13 cellular contexts compared by ENCODE assay signal in genomic region chr6:41053056-41053455, GRCh38. TPM values are rescaled to one million over a fixed set of nuclear protein-coding genes. Genes with fewer than 3 reads are reported as not detected.
A peak's percentile ranks its signal among the peaks of the same experiment; 100 is the strongest.
DNase-seq lines count a peak whose midpoint lies in the region; ATAC-seq and TF ChIP-seq lines count a peak whose summit lies in the region.
"Had no signal": no experiment of that assay in that cellular context is flagged by ENCODE, and none has a peak within 500 bp of the region (broad histone marks: within the 10 kb centered on the region; RNA-seq: fewer than 3 reads in every experiment).

APOBEC2 (plus strand) TSS chr6:41053202; CDS start chr6:41053348, 146 bp downstream.

- no peaks in the 10 kb centered on the region for H3K9me3 Mint-ChIP-seq in CD8-positive, alpha-beta T cell
- no peaks in the 10 kb centered on the region for H3K9me3 Mint-ChIP-seq in central memory CD8-positive, alpha-beta T cell
- no peaks in the 10 kb centered on the region for H3K9me3 Mint-ChIP-seq in natural killer cell

- no peaks in the 10 kb centered on the region for H3K27me3 ChIP-seq in CD8-positive, alpha-beta T cell (ENCODE audit: insufficient read depth, low read length)

- H3K4me1 ChIP-seq in CD8-positive, alpha-beta T cell (ENCODE audit: insufficient read depth, low read length) = peaks cover 15% of the 10 kb centered on the region

- peak within 1 kb of the TSS; percentile 53 for H3K27ac Mint-ChIP-seq in CD8-positive, alpha-beta T cell
- peak within 1 kb of the TSS; percentile 11 for H3K27ac Mint-ChIP-seq in central memory CD8-positive, alpha-beta T cell (ENCODE audit: low read depth)
- H3K27ac Mint-ChIP-seq in natural killer cell = peak within 1 kb of the TSS; percentile 2 to 67

- intact Hi-C loops in CD8-positive, alpha-beta T cell (cut with DNase I, micrococcal nuclease) = no loop called here
- intact Hi-C loops in natural killer cell (cut with micrococcal nuclease) = no loop called here

- H3K4me3 Mint-ChIP-seq in CD8-positive, alpha-beta T cell = peak within 1 kb of the TSS; percentile 9
- H3K4me3 Mint-ChIP-seq in central memory CD8-positive, alpha-beta T cell = no peak within 1 kb of the TSS
- no peak within 1 kb of the TSS for H3K4me3 Mint-ChIP-seq in natural killer cell

- H3K4me3 ChIP-seq in CD8-positive, alpha-beta T cell (ENCODE audit: low read depth, low read length) = no peak within 1 kb of the TSS

- CTCF ChIA-PET in CD8-positive, alpha-beta T cell (lab: Charles Lee) = interaction anchor here (1.5 to 4.2 kb wide), 2 partner anchors 13 to 25 kb away, joined by 4 to 19 read pairs; partner anchors contain the start of gene UNC5CL

- H3K27me3 Mint-ChIP-seq in CD8-positive, alpha-beta T cell (ENCODE audit: low read depth) = no peaks in the 10 kb centered on the region
- H3K27me3 Mint-ChIP-seq in central memory CD8-positive, alpha-beta T cell = no peaks in the 10 kb centered on the region
- H3K27me3 Mint-ChIP-seq in natural killer cell (ENCODE audit: low read depth in 2 of 2) = no peaks in the 10 kb centered on the region

- H3K27ac ChIP-seq in CD8-positive, alpha-beta T cell (ENCODE audit: low read depth, low read length) = no peak within 1 kb of the TSS

- peaks cover 41% of the 10 kb centered on the region for H3K36me3 Mint-ChIP-seq in CD8-positive, alpha-beta T cell
- H3K36me3 Mint-ChIP-seq in central memory CD8-positive, alpha-beta T cell (ENCODE audit: insufficient read depth) = peaks cover 6% of the 10 kb centered on the region
- no peaks in the 10 kb centered on the region for H3K36me3 Mint-ChIP-seq in natural killer cell

- no peak for TF ChIP-seq CTCF in CD8-positive, alpha-beta T cell (IDR thresholded peaks at IDR 0.05)
- no peak for TF ChIP-seq CTCF in natural killer cell (IDR thresholded peaks at IDR 0.05)

- no peaks in the 10 kb centered on the region for H3K36me3 ChIP-seq in CD8-positive, alpha-beta T cell (ENCODE audit: insufficient read depth, low read length)

- POLR2A ChIA-PET in CD8-positive, alpha-beta T cell (lab: Charles Lee) = no interaction called here

- no peaks in the 10 kb centered on the region for H3K9me3 ChIP-seq in CD8-positive, alpha-beta T cell (ENCODE audit: low read length)

- peaks cover 17% of the 10 kb centered on the region for H3K4me1 Mint-ChIP-seq in CD8-positive, alpha-beta T cell (ENCODE audit: low read depth)
- H3K4me1 Mint-ChIP-seq in central memory CD8-positive, alpha-beta T cell = peaks cover 12% of the 10 kb centered on the region
- H3K4me1 Mint-ChIP-seq in natural killer cell = peaks cover 23 to 25% of the 10 kb centered on the region in 2 donors

- ATAC-seq in CD8-positive, alpha-beta T cell = no peak
- no peak for ATAC-seq in central memory CD8-positive, alpha-beta T cell (replicated peaks; ENCODE audit: extremely low read depth, poor library complexity, severe bottlenecking)
- ATAC-seq in natural killer cell (no peak), GM21737 (IDR thresholded peaks at IDR 0.05; ENCODE audit: unreplicated experiment) (no peak), HG02973 (IDR thresholded peaks at IDR 0.05; ENCODE audit: unreplicated experiment) (no peak)

- DNase-seq in CD8-positive, alpha-beta T cell = no peak
- peak; percentile 34 for DNase-seq in NCI-H1694 treated with DMSO at 0.1 percent for 48 hours (lab: John Stamatoyannopoulos, UW)
- no peak for DNase-seq in central memory CD8-positive, alpha-beta T cell (ENCODE audit: low spot score in 2 of 2)
- no peak for DNase-seq in natural killer cell
- DNase-seq in NCI-H1417 treated with DMSO at 0.1 percent for 48 hours (lab: John Stamatoyannopoulos, UW) = no peak
- no peak for DNase-seq in NCI-H748 treated with DMSO at 0.1 percent for 48 hours (lab: John Stamatoyannopoulos, UW)
- DNase-seq: effector memory CD4-positive, alpha-beta T cell; HCEC 1CT; hypothalamus; NCI-H510A treated with DMSO at 0.1 percent for 48 hours had no signal

RNA-seq across cellular contexts. Expression of gene APOBEC2, which starts in this region (rescaled TPM):
- total RNA-seq in CD8-positive, alpha-beta T cell = not detected
- not detected for total RNA-seq in natural killer cell
- total RNA-seq: G401 had no signal
